Comparison of ENCODE assay signal across 8 cellular contexts in the genomic region with DNA sequence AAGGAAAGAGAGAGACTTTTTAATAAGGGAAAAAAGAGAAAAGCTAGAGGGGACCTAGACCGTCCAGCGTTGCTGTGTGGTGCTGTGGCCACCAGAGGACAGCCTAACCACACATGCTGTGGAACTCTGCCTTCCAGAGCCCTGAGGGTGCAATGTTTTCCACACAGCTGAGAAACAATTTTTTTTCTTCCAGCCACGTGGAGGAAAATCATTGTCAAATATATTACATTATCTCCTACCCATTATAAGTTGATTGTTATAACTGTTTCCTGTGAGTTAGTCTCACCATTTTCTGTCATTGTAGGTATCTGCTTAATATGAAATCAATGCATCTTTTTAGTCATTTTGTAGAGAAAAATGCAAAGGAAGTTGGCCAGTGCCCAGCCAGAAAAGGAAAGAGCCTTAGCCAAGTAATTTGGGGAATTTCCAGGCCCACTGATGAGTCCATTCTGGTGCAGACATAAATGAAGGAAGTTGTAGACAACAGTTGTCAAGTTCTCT. TPM values are rescaled to one million over a fixed set of nuclear protein-coding genes. Genes with fewer than 3 reads are reported as not detected.
DNase-seq lines count a peak whose midpoint lies in the region; ATAC-seq and TF ChIP-seq lines count a peak whose summit lies in the region.

No MANE protein-coding gene starts in this region.

- peak; percentile 71 for DNase-seq in Right ventricle myocardium inferior (ENCODE audit: missing footprints)
- no peak for DNase-seq in cardiac septum (ENCODE audit: low spot score)
- DNase-seq in NAMALWA (ENCODE audit: low spot score), result peak; percentile 69
- peak; percentile 82 to 85 for DNase-seq in cardiac fibroblast (ENCODE audit: low read depth in 2 of 2)
- DNase-seq in left colon, result peak; percentile 31 to 68
- DNase-seq in stimulated activated CD4-positive, alpha-beta T cell treated with anti-CD3 and anti-CD28 coated beads, Interleukin-4, amount 100 ng/mL, for 24 hours, result peak; percentile 53

- intact Hi-C loops in Right ventricle myocardium inferior (cut with DNase I) (loop anchor here (2.0 kb wide), 1 partner anchor 36 kb away; no protein-coding TSS in a partner anchor), cardiac septum (cut with DNase I) (loop anchor here (5.0 kb wide), 1 partner anchor 37 kb away; no protein-coding TSS in a partner anchor), left colon (cut with DNase I, micrococcal nuclease) (no loop called here)

- peak; percentile 97 for ATAC-seq in Right ventricle myocardium inferior
- ATAC-seq in HG02588 (IDR thresholded peaks at IDR 0.05; ENCODE audit: unreplicated experiment), result peak; percentile 97
- peak; percentile 92 for ATAC-seq in left colon

- no peak overlapping the region for H3K27ac ChIP-seq in VCaP

- no peak overlapping the region for H3K4me3 ChIP-seq in cardiac fibroblast (replicated peaks in 1 of 2; ENCODE audit: low read depth in 2 of 2, low read length in 2 of 2)

- TF ChIP-seq CTCF in VCaP (conservative IDR thresholded peaks at IDR 0.05), result peak; percentile 99
- TF ChIP-seq CTCF in cardiac fibroblast (IDR thresholded peaks at IDR 0.05; ENCODE audit: low read depth, low read length), result peak; percentile 100

RNA-seq across cellular contexts. Expression of gene MRPL19, which starts 5.9 kb away (rescaled TPM):
- 53.9 TPM for total RNA-seq in Right ventricle myocardium inferior
- total RNA-seq in cardiac septum, result 46.9 TPM
- 10 to 100 TPM; 38.8 to 51.2 TPM for total RNA-seq in left colon

Comparison
In these comparisons a context has a peak if more than half of its experiments do, and no peak if none do; other contexts are left out.
1. intact Hi-C loops: an anchor here in Right ventricle myocardium inferior (2.0 kb wide) and cardiac septum (5.0 kb wide); none called in left colon.